Comparison of ENCODE assay signal across 1 cellular context in the genomic region with DNA sequence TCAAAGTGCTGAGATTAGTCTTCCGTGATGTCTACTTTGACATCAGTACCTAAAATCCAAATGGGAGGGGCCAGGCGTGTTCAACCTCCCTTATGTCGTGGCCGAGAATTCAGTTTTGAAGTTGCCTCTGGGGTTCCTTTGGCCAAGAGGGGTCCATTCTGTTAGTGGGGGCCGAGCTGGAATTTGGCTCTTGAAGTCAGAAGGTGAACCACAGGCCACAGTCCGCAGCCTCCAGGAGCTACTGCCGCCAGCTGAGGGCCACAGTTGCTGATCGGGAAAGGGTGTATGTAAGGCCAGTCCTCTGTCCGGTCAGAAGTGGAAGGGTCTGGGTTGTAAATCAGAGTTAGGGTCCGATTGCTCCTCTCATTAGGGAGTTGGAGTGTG.
TF ChIP-seq lines count a peak whose summit lies in the region.

No MANE protein-coding gene starts in this region.

TF ChIP-seq in IMR-90, 13 proteins besides CTCF, POLR2A, EP300 and RAD21:
- TF ChIP-seq BHLHE40 (IDR thresholded peaks at IDR 0.05; ENCODE audit: low read depth, low read length) (no peak), MAFK (IDR thresholded peaks at IDR 0.05; ENCODE audit: low read depth, low read length) (no peak), MXI1 (IDR thresholded peaks at IDR 0.05; ENCODE audit: borderline replicate concordance, low read depth, low read length) (no peak), RCOR1 (IDR thresholded peaks at IDR 0.05; ENCODE audit: insufficient replicate concordance, low read length) (no peak), NFE2L2 (IDR thresholded peaks at IDR 0.05; ENCODE audit: low read depth, low read length) (no peak), SMC3 (IDR thresholded peaks at IDR 0.05; ENCODE audit: low read depth, low read length) (no peak), MAZ (IDR thresholded peaks at IDR 0.05; ENCODE audit: borderline replicate concordance, low read depth, low read length) (no peak), RFX5 (IDR thresholded peaks at IDR 0.05; ENCODE audit: low read depth, low read length) (no peak), CEBPB (IDR thresholded peaks at IDR 0.05; ENCODE audit: low read depth, low read length) (no peak), FOS (IDR thresholded peaks at IDR 0.05; ENCODE audit: low read depth, low read length) (no peak), CHD1 (IDR thresholded peaks at IDR 0.05; ENCODE audit: low read depth, low read length) (no peak)
- TF ChIP-seq, protein P1, sequence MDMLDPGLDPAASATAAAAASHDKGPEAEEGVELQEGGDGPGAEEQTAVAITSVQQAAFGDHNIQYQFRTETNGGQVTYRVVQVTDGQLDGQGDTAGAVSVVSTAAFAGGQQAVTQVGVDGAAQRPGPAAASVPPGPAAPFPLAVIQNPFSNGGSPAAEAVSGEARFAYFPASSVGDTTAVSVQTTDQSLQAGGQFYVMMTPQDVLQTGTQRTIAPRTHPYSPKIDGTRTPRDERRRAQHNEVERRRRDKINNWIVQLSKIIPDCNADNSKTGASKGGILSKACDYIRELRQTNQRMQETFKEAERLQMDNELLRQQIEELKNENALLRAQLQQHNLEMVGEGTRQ (IDR thresholded peaks at IDR 0.05; ENCODE audit: low read depth, low read length), result no peak
- TF ChIP-seq, protein P2, sequence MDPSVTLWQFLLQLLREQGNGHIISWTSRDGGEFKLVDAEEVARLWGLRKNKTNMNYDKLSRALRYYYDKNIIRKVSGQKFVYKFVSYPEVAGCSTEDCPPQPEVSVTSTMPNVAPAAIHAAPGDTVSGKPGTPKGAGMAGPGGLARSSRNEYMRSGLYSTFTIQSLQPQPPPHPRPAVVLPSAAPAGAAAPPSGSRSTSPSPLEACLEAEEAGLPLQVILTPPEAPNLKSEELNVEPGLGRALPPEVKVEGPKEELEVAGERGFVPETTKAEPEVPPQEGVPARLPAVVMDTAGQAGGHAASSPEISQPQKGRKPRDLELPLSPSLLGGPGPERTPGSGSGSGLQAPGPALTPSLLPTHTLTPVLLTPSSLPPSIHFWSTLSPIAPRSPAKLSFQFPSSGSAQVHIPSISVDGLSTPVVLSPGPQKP (IDR thresholded peaks at IDR 0.05; ENCODE audit: borderline replicate concordance, low read depth, low read length), result no peak
TF ChIP-seq in IMR-90: peak in this region for 0.
